Comparison of ENCODE assay signal across 8 cellular contexts in genomic region chr1:173476664-173477285, GRCh38. TPM values are rescaled to one million over a fixed set of nuclear protein-coding genes. Genes with fewer than 3 reads are reported as not detected.
DNase-seq lines count a peak whose midpoint lies in the region; ATAC-seq and TF ChIP-seq lines count a peak whose summit lies in the region.

No MANE protein-coding gene starts in this region.

- ATAC-seq in naive thymus-derived CD8-positive, alpha-beta T cell, result peak; percentile 77 to 82

- H4K20me1 ChIP-seq in GM23248 (ENCODE audit: insufficient read depth) (no peaks in the 10 kb centered on the region; the same call in 1 of the 2 replicates), Karpas-422 (ENCODE audit: insufficient read depth, low read depth, low read length) (peaks cover 9% of the 10 kb centered on the region; the same call in 1 of the 2 replicates)

- H3K9me3 ChIP-seq in GM23248 (ENCODE audit: low read depth) (no peaks in the 10 kb centered on the region), Karpas-422 (ENCODE audit: low read length) (no peaks in the 10 kb centered on the region), Peyer's patch (no peaks in the 10 kb centered on the region)

- TF ChIP-seq CTCF in Peyer's patch (IDR thresholded peaks at IDR 0.05) (peak in 1 of 6 experiments; percentile 2), fibroblast of mammary gland (conservative IDR thresholded peaks at IDR 0.05; ENCODE audit: control insufficient read depth, insufficient read depth, low read depth, low read length) (no peak)

- H3K36me3 Mint-ChIP-seq in naive thymus-derived CD8-positive, alpha-beta T cell, result peaks cover 16 to 45% (median 20%) of the 10 kb centered on the region in 3 donors

- in situ Hi-C loops in GM23248 (cut with MboI), result no loop called here

- H3K27ac ChIP-seq in GM23248 (peak overlapping the region; percentile 100), Karpas-422 (ENCODE audit: low read length) (peak overlapping the region; percentile 64), Peyer's patch (peak overlapping the region; percentile 91 to 96 (median 93))

- H3K27ac Mint-ChIP-seq in naive thymus-derived CD8-positive, alpha-beta T cell, result peak overlapping the region; percentile 57 to 96 (median 94)

- peaks cover 53% of the 10 kb centered on the region for H3K4me1 ChIP-seq in GM23248 (ENCODE audit: insufficient read depth)
- peaks cover 34% of the 10 kb centered on the region for H3K4me1 ChIP-seq in Karpas-422 (ENCODE audit: low read length)
- H3K4me1 ChIP-seq in Peyer's patch, result peaks cover 0 to 49% (median 13%) of the 10 kb centered on the region in 4 donors

- peak overlapping the region; percentile 99 for H3K4me3 ChIP-seq in GM23248
- peak overlapping the region; percentile 98 for H3K4me3 ChIP-seq in Karpas-422 (ENCODE audit: low read length)
- peak overlapping the region; percentile 83 to 86 (median 84) for H3K4me3 ChIP-seq in Peyer's patch
- peak overlapping the region; percentile 84 for H3K4me3 ChIP-seq in fibroblast of mammary gland (ENCODE audit: control insufficient read depth, low read depth, low read length)

- peaks cover 0 to 6% (median 3%) of the 10 kb centered on the region in 9 donors for H3K9me3 Mint-ChIP-seq in naive thymus-derived CD8-positive, alpha-beta T cell

- H3K36me3 ChIP-seq in GM23248 (ENCODE audit: low read depth) (peaks cover 23% of the 10 kb centered on the region), Karpas-422 (ENCODE audit: insufficient read depth, low read length) (peaks cover 31% of the 10 kb centered on the region), Peyer's patch (peaks cover 0 to 10% (median 0%) of the 10 kb centered on the region in 3 donors)

- peak overlapping the region; percentile 100 for H3K9ac ChIP-seq in GM23248
- peak overlapping the region; percentile 94 for H3K9ac ChIP-seq in Karpas-422 (ENCODE audit: low read length)

- POLR2A ChIA-PET in naive thymus-derived CD8-positive, alpha-beta T cell (lab: Charles Lee), result interaction anchor here (0.6 to 3.5 kb wide), 17 partner anchors 13 to 1547 kb away, joined by 3 to 34 read pairs (median 5); partner anchors contain the start of genes CACYBP, CENPL, DARS2 and GAS5

- peaks cover 40 to 65% (median 61%) of the 10 kb centered on the region in 4 donors for H3K4me1 Mint-ChIP-seq in naive thymus-derived CD8-positive, alpha-beta T cell

- 1 to 2% methylated on average over 31 to 50 of the region's 62 CpGs for WGBS in GM23248 (ENCODE audit: low coverage in 1 of 2, low lambda C conversion rate in 2 of 2, missing lambda C conversion rate in 2 of 2), 2 experiments

- H3K27me3 ChIP-seq in GM23248 (replicated peaks; ENCODE audit: insufficient read depth), result no peaks in the 10 kb centered on the region
- no peaks in the 10 kb centered on the region for H3K27me3 ChIP-seq in Karpas-422 (ENCODE audit: low read length)
- no peaks in the 10 kb centered on the region for H3K27me3 ChIP-seq in Peyer's patch

- peaks cover 78% of the 10 kb centered on the region for H3K79me2 ChIP-seq in GM23248 (ENCODE audit: insufficient read depth)
- H3K79me2 ChIP-seq in Karpas-422 (ENCODE audit: low read length), result peaks cover 70% of the 10 kb centered on the region

- H3K27me3 Mint-ChIP-seq in naive thymus-derived CD8-positive, alpha-beta T cell, result no peaks in the 10 kb centered on the region

- DNase-seq in Daoy (ENCODE audit: low read depth), result peak; percentile 95
- DNase-seq in GM23248, result peak; percentile 95
- peak; percentile 96 for DNase-seq in Karpas-422
- DNase-seq in Peyer's patch, result peak; percentile 89 to 95 (median 91)
- peak; percentile 75 for DNase-seq in activated T-helper 1 cell treated with Interleukin-2 at 50 U/mL for 16 hours (ENCODE audit: low read depth)
- peak; percentile 86 for DNase-seq in fibroblast of mammary gland (ENCODE audit: low read depth)
- DNase-seq in naive thymus-derived CD8-positive, alpha-beta T cell, result peak in 9 of 10 donors; percentile 56 to 88 (median 82)
- DNase-seq in stimulated activated naive CD4-positive, alpha-beta T cell treated with Interleukin-2 at 50 U/mL for 16 hours (lab: John Stamatoyannopoulos, UW), result peak; percentile 83

- H3K9me2 ChIP-seq in GM23248 (ENCODE audit: insufficient read depth) (no peaks in the 10 kb centered on the region), Karpas-422 (replicated peaks; ENCODE audit: insufficient read depth, low read length) (no peaks in the 10 kb centered on the region)

- H2AFZ ChIP-seq in GM23248 (peak overlapping the region; percentile 89), Karpas-422 (ENCODE audit: low read length) (peak overlapping the region; percentile 96)

- H3F3A ChIP-seq in GM23248 (ENCODE audit: insufficient read depth), result peaks cover 57% of the 10 kb centered on the region

- peak overlapping the region; percentile 82 to 94 (median 92) for H3K4me3 Mint-ChIP-seq in naive thymus-derived CD8-positive, alpha-beta T cell

- peak overlapping the region; percentile 97 for H3K4me2 ChIP-seq in GM23248 (ENCODE audit: unreplicated experiment)
- peak overlapping the region; percentile 96 for H3K4me2 ChIP-seq in Karpas-422 (ENCODE audit: low read depth, low read length, poor library complexity, severe bottlenecking)

- peak; percentile 33 to 43 for TF ChIP-seq POLR2A in Peyer's patch (IDR thresholded peaks at IDR 0.05)

RNA-seq across cellular contexts. Expression of gene PRDX6, which starts 0.4 kb away (rescaled TPM):
- total RNA-seq in Daoy (2014; rRNA removed; shearing (Covaris generic)), result 546 and 627 TPM in 2 replicates
- total RNA-seq in GM23248 (2014; rRNA removed; shearing (Covaris generic)), result 324 and 336 TPM in 2 replicates
- 434 and 438 TPM in 2 replicates for polyA plus RNA-seq in GM23248 (2016; fragmentation: Nextera tagmentation; extraction: Ambion mirVana)
- total RNA-seq in Karpas-422 (2014; rRNA removed; shearing (Covaris generic); ENCODE audit: low replicate concordance), result 107 and 232 TPM in 2 replicates
- total RNA-seq in Peyer's patch, result 100 to 1,000 TPM in 2 of 4 donors, 10 to 100 TPM in 2; 75.3 to 130 (median 108) TPM
- total RNA-seq in naive thymus-derived CD8-positive, alpha-beta T cell, result 100 to 1,000 TPM; 109 to 115 TPM
- 100 to 1,000 TPM; 181 to 269 (median 189) TPM for polyA plus RNA-seq in naive thymus-derived CD8-positive, alpha-beta T cell

Comparison
In these comparisons a context has a peak if more than half of its experiments do, and no peak if none do; other contexts are left out.
1. Peak in every context shown above with its lines: DNase-seq, ATAC-seq, H3K4me3 ChIP-seq and H3K27ac ChIP-seq.